Comparison of ENCODE assay signal across 1 cellular context in genomic region chr19:1673645-1674292, GRCh38.
TF ChIP-seq lines count a peak whose summit lies in the region.

No MANE protein-coding gene starts in this region.

TF ChIP-seq in HEK293, 187 proteins besides CTCF, POLR2A, EP300 and RAD21 (continued from another document):
- TF ChIP-seq REST (tag by site-specific recombination; IDR thresholded peaks at IDR 0.05) (peak; percentile 93), ZNF148 (tag by site-specific recombination; IDR thresholded peaks at IDR 0.05; ENCODE audit: borderline replicate concordance) (no peak), ZSCAN5A (tag by site-specific recombination; IDR thresholded peaks at IDR 0.05) (no peak), KLF8 (tag by site-specific recombination; IDR thresholded peaks at IDR 0.05) (no peak), EGR2 (tag by site-specific recombination; IDR thresholded peaks at IDR 0.05; ENCODE audit: low read depth) (no peak), GLIS1 (tag by site-specific recombination; IDR thresholded peaks at IDR 0.05) (peak; percentile 80)
